ENCODE assay signal across 18 cellular contexts in genomic region chr2:7146151-7146550, GRCh38.
"Had no signal": no experiment of that assay in that cellular context is flagged by ENCODE, and none has a peak within 500 bp of the region (broad histone marks: within the 10 kb centered on the region; RNA-seq: fewer than 3 reads in every experiment).

No MANE protein-coding gene starts in this region.

- H2AFZ ChIP-seq: parathyroid adenoma had no signal

- H3K27ac Mint-ChIP-seq: natural killer cell had no signal

- H3K4me3 ChIP-seq: dorsolateral prefrontal cortex, esophagus squamous epithelium, right atrium auricular region, sigmoid colon, skin epidermis, stomach, thoracic aorta, transverse colon had no signal

- H3K36me3 ChIP-seq: esophagus squamous epithelium, right atrium auricular region, sigmoid colon, stomach, thoracic aorta, transverse colon had no signal

- H3K36me3 Mint-ChIP-seq: natural killer cell had no signal

- H3K9me3 Mint-ChIP-seq: natural killer cell had no signal

- H3K27ac ChIP-seq: dorsolateral prefrontal cortex, esophagus squamous epithelium, parathyroid adenoma, right atrium auricular region, sigmoid colon, skin epidermis, stomach, thoracic aorta, transverse colon had no signal

- H3K9me3 ChIP-seq: esophagus squamous epithelium, right atrium auricular region, stomach, thoracic aorta, transverse colon had no signal

- H3K9ac ChIP-seq: parathyroid adenoma had no signal

- H3K4me1 ChIP-seq: esophagus squamous epithelium, parathyroid adenoma, right atrium auricular region, sigmoid colon, stomach, transverse colon had no signal

- ATAC-seq: natural killer cell had no signal

- DNase-seq: cortex of kidney; dorsolateral prefrontal cortex; effector memory CD4-positive, alpha-beta T cell; esophagus squamous epithelium; foreskin fibroblast; head of caudate nucleus; hippocampal formation; natural killer cell; sigmoid colon; stimulated activated naive CD4-positive, alpha-beta T cell; stomach; substantia nigra; transverse colon had no signal

- H3K27me3 ChIP-seq: dorsolateral prefrontal cortex, esophagus squamous epithelium, right atrium auricular region, sigmoid colon, stomach, transverse colon had no signal

- H3K4me1 Mint-ChIP-seq: central memory CD8-positive, alpha-beta T cell had no signal

- H3K4me3 Mint-ChIP-seq: central memory CD8-positive, alpha-beta T cell; natural killer cell had no signal
